In genomic region chr3:81863714-81864113, GRCh38 we compare ENCODE assay signal across 27 cellular contexts.
"Had no signal": no experiment of that assay in that cellular context is flagged by ENCODE, and none has a peak within 500 bp of the region (broad histone marks: within the 10 kb centered on the region; RNA-seq: fewer than 3 reads in every experiment).

No MANE protein-coding gene starts in this region.

- H3K27ac ChIP-seq: gastrocnemius medialis, ovary, psoas muscle, sigmoid colon, spleen, testis, tibial artery had no signal

- H3K9me3 ChIP-seq: gastrocnemius medialis, mucosa of descending colon, ovary, psoas muscle, sigmoid colon, spleen, testis, tibial artery had no signal

- H3K27ac Mint-ChIP-seq: effector memory CD8-positive, alpha-beta T cell; memory B cell; mesothelial cell of epicardium; naive B cell; stimulated activated memory B cell treated with anti-CD40 and anti-IgM and Interleukin-4, amounts not matched to agents 10 μg/mL and 1 μg/mL and 100 μg/mL, for 72 hours had no signal

- H3K4me3 ChIP-seq: gastrocnemius medialis, lung, mucosa of descending colon, ovary, psoas muscle, sigmoid colon, spleen, testis, tibial artery had no signal

- H3K9me3 Mint-ChIP-seq: effector memory CD8-positive, alpha-beta T cell; memory B cell; mesothelial cell of epicardium; nephron progenitor cell; stimulated activated memory B cell treated with anti-CD40 and anti-IgM and Interleukin-4, amounts not matched to agents 10 μg/mL and 1 μg/mL and 100 μg/mL, for 72 hours had no signal

- ATAC-seq: effector memory CD8-positive, alpha-beta T cell; gastrocnemius medialis; left lobe of liver; mucosa of descending colon; psoas muscle; right cardiac atrium; stimulated activated memory B cell treated with anti-CD40 and anti-IgM and Interleukin-4, amounts not matched to agents 10 μg/mL and 1 μg/mL and 100 μg/mL, for 72 hours; stimulated activated naive CD8-positive, alpha-beta T cell treated with anti-CD3 and anti-CD28 coated beads, Interleukin-15, Interleukin-2, amounts not matched to agents 100 U/mL and 50 U/mL, for 24 hours had no signal

- H3K4me1 Mint-ChIP-seq: memory B cell; naive B cell; stimulated activated memory B cell treated with anti-CD40 and anti-IgM and Interleukin-4, amounts not matched to agents 10 μg/mL and 1 μg/mL and 100 μg/mL, for 72 hours had no signal

- H3K27me3 Mint-ChIP-seq: effector memory CD8-positive, alpha-beta T cell; stimulated activated memory B cell treated with anti-CD40 and anti-IgM and Interleukin-4, amounts not matched to agents 10 μg/mL and 1 μg/mL and 100 μg/mL, for 72 hours; type B pancreatic cell had no signal

- H3K27me3 ChIP-seq: gastrocnemius medialis, ovary, sigmoid colon, testis, tibial artery had no signal

- H3K36me3 ChIP-seq: gastrocnemius medialis, ovary, sigmoid colon, spleen, tibial artery had no signal

- H3K4me1 ChIP-seq: gastrocnemius medialis, psoas muscle, spleen, testis, tibial artery had no signal

- H3K4me3 Mint-ChIP-seq: effector memory CD8-positive, alpha-beta T cell; memory B cell; mesothelial cell of epicardium; naive B cell; nephron progenitor cell; stimulated activated memory B cell treated with anti-CD40 and anti-IgM and Interleukin-4, amounts not matched to agents 10 μg/mL and 1 μg/mL and 100 μg/mL, for 72 hours; type B pancreatic cell had no signal

- DNase-seq: cortex of kidney; effector memory CD8-positive, alpha-beta T cell; foreskin fibroblast; gastrocnemius medialis; head of caudate nucleus; kidney; mucosa of descending colon; naive B cell; nephron progenitor cell; occipital lobe; ovary; posterior cingulate gyrus; psoas muscle; right cardiac atrium; sigmoid colon; spleen; stimulated activated CD4-positive, alpha-beta T cell treated with anti-CD3 and anti-CD28 coated beads, Interleukin-4, amount 100 ng/mL, for 4 hours; stimulated activated naive CD8-positive, alpha-beta T cell treated with anti-CD3 and anti-CD28 coated beads, Interleukin-15, Interleukin-2, amounts not matched to agents 100 U/mL and 50 U/mL, for 24 hours; substantia nigra; testis; tibial artery had no signal

- H3K36me3 Mint-ChIP-seq: memory B cell; mesothelial cell of epicardium; naive B cell; stimulated activated memory B cell treated with anti-CD40 and anti-IgM and Interleukin-4, amounts not matched to agents 10 μg/mL and 1 μg/mL and 100 μg/mL, for 72 hours; type B pancreatic cell had no signal

- FAIRE-seq: kidney had no signal
